2 cellular contexts compared by ENCODE assay signal in genomic region chr12:7797698-7798398, GRCh38.
TF ChIP-seq lines count a peak whose summit lies in the region.

No MANE protein-coding gene starts in this region.

TF ChIP-seq in IMR-90, 13 proteins besides CTCF, POLR2A, EP300 and RAD21:
- TF ChIP-seq MXI1 (IDR thresholded peaks at IDR 0.05; ENCODE audit: borderline replicate concordance, low read depth, low read length), result no peak
- TF ChIP-seq MAFK (IDR thresholded peaks at IDR 0.05; ENCODE audit: low read depth, low read length), result no peak
- no peak for TF ChIP-seq CHD1 (IDR thresholded peaks at IDR 0.05; ENCODE audit: low read depth, low read length)
- no peak for TF ChIP-seq ELK1 (IDR thresholded peaks at IDR 0.05; ENCODE audit: borderline replicate concordance, low read depth, low read length)
- TF ChIP-seq SMC3 (IDR thresholded peaks at IDR 0.05; ENCODE audit: low read depth, low read length), result no peak
- no peak for TF ChIP-seq MAZ (IDR thresholded peaks at IDR 0.05; ENCODE audit: borderline replicate concordance, low read depth, low read length)
- TF ChIP-seq RCOR1 (IDR thresholded peaks at IDR 0.05; ENCODE audit: insufficient replicate concordance, low read length), result no peak
- TF ChIP-seq BHLHE40 (IDR thresholded peaks at IDR 0.05; ENCODE audit: low read depth, low read length), result no peak
- no peak for TF ChIP-seq USF2 (IDR thresholded peaks at IDR 0.05; ENCODE audit: low read depth, low read length)
- no peak for TF ChIP-seq NFE2L2 (IDR thresholded peaks at IDR 0.05; ENCODE audit: low read depth, low read length)
TF ChIP-seq in IMR-90: peak in this region for 0.

TF ChIP-seq in H1, 55 proteins besides CTCF, POLR2A, EP300 and RAD21:
- TF ChIP-seq PHF8 (conservative IDR thresholded peaks at IDR 0.05; ENCODE audit: low read depth, low read length) (no peak), FOSL1 (IDR thresholded peaks at IDR 0.05; ENCODE audit: insufficient read depth, low read depth, low read length) (no peak), CEBPB (IDR thresholded peaks at IDR 0.05; ENCODE audit: low read depth, low read length) (no peak), BACH1 (IDR thresholded peaks at IDR 0.05; ENCODE audit: low read length) (no peak), USF2 (IDR thresholded peaks at IDR 0.05; ENCODE audit: low read length) (no peak), POLR2AphosphoS5 (IDR thresholded peaks at IDR 0.05; ENCODE audit: low read depth, low read length) (no peak), JUND (IDR thresholded peaks at IDR 0.05; ENCODE audit: low read length) (peak; percentile 52; the same call in 1 of the 2 replicates), CHD2 (IDR thresholded peaks at IDR 0.05; ENCODE audit: low read length) (no peak), JUN (IDR thresholded peaks at IDR 0.05; ENCODE audit: low read depth, low read length) (no peak)
